ENCODE assay signal across 20 cellular contexts in genomic region chr12:132724506-132725220, GRCh38. TPM values are rescaled to one million over a fixed set of nuclear protein-coding genes. Genes with fewer than 3 reads are reported as not detected.
A peak's percentile ranks its signal among the peaks of the same experiment; 100 is the strongest.
DNase-seq lines count a peak whose midpoint lies in the region; ATAC-seq and TF ChIP-seq lines count a peak whose summit lies in the region.
"Had no signal": no experiment of that assay in that cellular context is flagged by ENCODE, and none has a peak within 500 bp of the region (broad histone marks: within the 10 kb centered on the region; RNA-seq: fewer than 3 reads in every experiment).

No MANE protein-coding gene starts in this region.

- H3K4me3 ChIP-seq in HFF-Myc (replicated peaks; ENCODE audit: low read depth, low read length) (no peak overlapping the region), dorsolateral prefrontal cortex (no peak overlapping the region), osteoblast (ENCODE audit: insufficient read depth, low read length) (no peak overlapping the region)
- H3K4me3 ChIP-seq: colonic mucosa, lower lobe of right lung, prostate gland had no signal

- CTCF ChIA-PET in activated CD8-positive, alpha-beta memory T cell treated with anti-CD3 and anti-CD28 coated beads, Interleukin-2, amount 10 ng/mL, durations not matched to agents 7 days and 5 days (lab: Charles Lee), result no interaction called here

- ATAC-seq in activated CD8-positive, alpha-beta memory T cell treated with anti-CD3 and anti-CD28 coated beads, Interleukin-2, amount 10 ng/mL, durations not matched to agents 7 days and 5 days, result no peak
- ATAC-seq: lower lobe of right lung; naive thymus-derived CD4-positive, alpha-beta T cell; stimulated activated naive CD8-positive, alpha-beta T cell treated with anti-CD3 and anti-CD28 coated beads, Interleukin-15, Interleukin-2, amounts not matched to agents 100 U/mL and 50 U/mL, for 24 hours had no signal

- no peaks in the 10 kb centered on the region for H3K9me3 ChIP-seq in osteoblast (ENCODE audit: low read depth, low read length)
- H3K9me3 ChIP-seq: colonic mucosa, lower lobe of right lung, prostate gland had no signal

- peaks cover 6% of the 10 kb centered on the region for H3K4me1 ChIP-seq in osteoblast (ENCODE audit: insufficient read depth, low read length)
- H3K4me1 ChIP-seq: colonic mucosa, lower lobe of right lung, prostate gland had no signal

- H3K36me3 ChIP-seq in osteoblast (ENCODE audit: insufficient read depth, low read length), result peaks cover 86% of the 10 kb centered on the region
- H3K36me3 ChIP-seq: colonic mucosa had no signal

- H3K27ac ChIP-seq in dorsolateral prefrontal cortex, result peak overlapping the region in 43 of 59 donors; percentile 10 to 86 (median 57)
- H3K27ac ChIP-seq in osteoblast (ENCODE audit: low read depth, low read length), result peak overlapping the region; percentile 67
- H3K27ac ChIP-seq: colonic mucosa, lower lobe of right lung, prostate gland had no signal

- no peak overlapping the region for H3K4me3 Mint-ChIP-seq in activated CD8-positive, alpha-beta memory T cell treated with anti-CD3 and anti-CD28 coated beads, Interleukin-2, amount 10 ng/mL, durations not matched to agents 7 days and 5 days
- H3K4me3 Mint-ChIP-seq: CD4-positive, CD25-positive, alpha-beta regulatory T cell; naive thymus-derived CD4-positive, alpha-beta T cell; T-helper 1 cell treated with Interleukin-12 subunit alpha and Interleukin-12 subunit beta and Interleukin-4 antibody, amounts not matched to agents 30 μg/mL and 1 μg/mL, for 36 hours; type B pancreatic cell had no signal

- H3K27me3 ChIP-seq in dorsolateral prefrontal cortex, result no peaks in the 10 kb centered on the region
- no peaks in the 10 kb centered on the region for H3K27me3 ChIP-seq in osteoblast (ENCODE audit: insufficient read depth, low read length)
- H3K27me3 ChIP-seq: colonic mucosa had no signal

- intact Hi-C loops in dorsolateral prefrontal cortex (cut with DNase I), result no loop called here

- TF ChIP-seq CTCF in HFF-Myc (IDR thresholded peaks at IDR 0.05; ENCODE audit: low read depth, low read length, missing control alignments) (no peak), dorsolateral prefrontal cortex (IDR thresholded peaks at IDR 0.05 in 54 of 56, conservative IDR thresholded peaks at IDR 0.05 in 2 of 56; ENCODE audit: low read depth in 1 of 56, partially characterized antibody in 56 of 56) (no peak), osteoblast (IDR thresholded peaks at IDR 0.05; ENCODE audit: extremely low read depth, low read depth, low read length) (no peak)

- H2AFZ ChIP-seq in osteoblast (ENCODE audit: low read length), result no peak overlapping the region

- peaks cover under 1% of the 10 kb centered on the region for H3K9me3 Mint-ChIP-seq in activated CD8-positive, alpha-beta memory T cell treated with anti-CD3 and anti-CD28 coated beads, Interleukin-2, amount 10 ng/mL, durations not matched to agents 7 days and 5 days (ENCODE audit: low read depth)
- H3K9me3 Mint-ChIP-seq: CD4-positive, CD25-positive, alpha-beta regulatory T cell; naive thymus-derived CD4-positive, alpha-beta T cell; T-helper 1 cell treated with Interleukin-12 subunit alpha and Interleukin-12 subunit beta and Interleukin-4 antibody, amounts not matched to agents 30 μg/mL and 1 μg/mL, for 36 hours; type B pancreatic cell had no signal

- peaks cover 59% of the 10 kb centered on the region for H3K79me2 ChIP-seq in osteoblast (ENCODE audit: insufficient read depth, low read length)

- H3K36me3 Mint-ChIP-seq in activated CD8-positive, alpha-beta memory T cell treated with anti-CD3 and anti-CD28 coated beads, Interleukin-2, amount 10 ng/mL, durations not matched to agents 7 days and 5 days, result peaks cover 68% of the 10 kb centered on the region

- H4K20me1 ChIP-seq in osteoblast (ENCODE audit: insufficient read depth, low read length), result peaks cover 31% of the 10 kb centered on the region

- peak overlapping the region; percentile 4 for H3K27ac Mint-ChIP-seq in activated CD8-positive, alpha-beta memory T cell treated with anti-CD3 and anti-CD28 coated beads, Interleukin-2, amount 10 ng/mL, durations not matched to agents 7 days and 5 days
- H3K27ac Mint-ChIP-seq: CD4-positive, CD25-positive, alpha-beta regulatory T cell; naive thymus-derived CD4-positive, alpha-beta T cell; T-helper 1 cell treated with Interleukin-12 subunit alpha and Interleukin-12 subunit beta and Interleukin-4 antibody, amounts not matched to agents 30 μg/mL and 1 μg/mL, for 36 hours; type B pancreatic cell had no signal

- no peaks in the 10 kb centered on the region for H3K4me1 Mint-ChIP-seq in activated CD8-positive, alpha-beta memory T cell treated with anti-CD3 and anti-CD28 coated beads, Interleukin-2, amount 10 ng/mL, durations not matched to agents 7 days and 5 days

- H3K27me3 Mint-ChIP-seq in activated CD8-positive, alpha-beta memory T cell treated with anti-CD3 and anti-CD28 coated beads, Interleukin-2, amount 10 ng/mL, durations not matched to agents 7 days and 5 days, result no peaks in the 10 kb centered on the region
- H3K27me3 Mint-ChIP-seq: CD4-positive, CD25-positive, alpha-beta regulatory T cell; naive thymus-derived CD4-positive, alpha-beta T cell; type B pancreatic cell had no signal

- H3K4me2 ChIP-seq in osteoblast (ENCODE audit: insufficient read depth, low read length), result no peak overlapping the region

- DNase-seq in activated CD8-positive, alpha-beta memory T cell treated with anti-CD3 and anti-CD28 coated beads, Interleukin-2, amount 10 ng/mL, durations not matched to agents 7 days and 5 days, result no peak
- no peak for DNase-seq in activated CD8-positive, alpha-beta memory T cell treated with anti-CD3 and anti-CD28 coated beads, Interleukin-2, amount 50 U/mL, for 48 hours
- DNase-seq in HFF-Myc (ENCODE audit: extremely low read depth, low read depth), result peak; percentile 27
- peak in 2 of 10 donors; percentile 19 to 27 for DNase-seq in dorsolateral prefrontal cortex
- peak; percentile 61 for DNase-seq in osteoblast (ENCODE audit: insufficient read length, low spot score, missing footprints)
- no peak for DNase-seq in effector CD8-positive, alpha-beta T cell (lab: John Stamatoyannopoulos, UW)
- no peak for DNase-seq in DMS153 treated with DMSO at 0.1 percent for 48 hours (lab: John Stamatoyannopoulos, UW; ENCODE audit: unreplicated experiment)
- no peak for DNase-seq in NCI-H128 (lab: John Stamatoyannopoulos, UW; ENCODE audit: unreplicated experiment)
- DNase-seq: CD4-positive, CD25-positive, alpha-beta regulatory T cell; colonic mucosa; DND-41; lower lobe of right lung; naive thymus-derived CD4-positive, alpha-beta T cell; NCI-H187; NCI-H446 treated with DMSO at 0.1 percent for 48 hours; SHP77; stimulated activated naive CD8-positive, alpha-beta T cell treated with anti-CD3 and anti-CD28 coated beads, Interleukin-15, Interleukin-2, amounts not matched to agents 100 U/mL and 50 U/mL, for 24 hours had no signal

RNA-seq across cellular contexts. Expression of gene PGAM5, which starts 14.0 kb away (rescaled TPM):
- 10 to 100 TPM; 59.6 to 70.1 TPM for total RNA-seq in activated CD8-positive, alpha-beta memory T cell treated with anti-CD3 and anti-CD28 coated beads, Interleukin-2, amount 10 ng/mL, durations not matched to agents 7 days and 5 days
- total RNA-seq in dorsolateral prefrontal cortex, result 10 to 100 TPM; 15.3 to 56.7 (median 36.9) TPM
- 20.9 and 24.6 TPM in 2 replicates for total RNA-seq in osteoblast

RNA-seq across cellular contexts. Expression of gene ANKLE2, which starts 37.0 kb away (rescaled TPM):
- 100 to 1,000 TPM; 105 to 106 TPM for total RNA-seq in activated CD8-positive, alpha-beta memory T cell treated with anti-CD3 and anti-CD28 coated beads, Interleukin-2, amount 10 ng/mL, durations not matched to agents 7 days and 5 days
- total RNA-seq in dorsolateral prefrontal cortex (10 to 100 TPM; 35.7 to 67.9 (median 47.9) TPM), osteoblast (79.9 and 86.1 TPM in 2 replicates)

RNA-seq across cellular contexts. Expression of gene PXMP2, which starts 37.3 kb away (rescaled TPM):
- total RNA-seq in activated CD8-positive, alpha-beta memory T cell treated with anti-CD3 and anti-CD28 coated beads, Interleukin-2, amount 10 ng/mL, durations not matched to agents 7 days and 5 days, result 10 to 100 TPM; 23.3 to 26.0 TPM
- total RNA-seq in dorsolateral prefrontal cortex (10 to 100 TPM; 10.1 to 33.5 (median 19.5) TPM), osteoblast (10.1 and 10.6 TPM in 2 replicates)

RNA-seq across cellular contexts. Expression of gene POLE, which starts 37.5 kb away (rescaled TPM):
- total RNA-seq in activated CD8-positive, alpha-beta memory T cell treated with anti-CD3 and anti-CD28 coated beads, Interleukin-2, amount 10 ng/mL, durations not matched to agents 7 days and 5 days, result 100 to 1,000 TPM; 170 to 221 TPM
- total RNA-seq in dorsolateral prefrontal cortex (10 to 100 TPM; 13.3 to 75.6 (median 33.4) TPM), osteoblast (15.2 and 22.1 TPM in 2 replicates)

Comparison
In these comparisons a context has a peak if more than half of its experiments do, and no peak if none do; other contexts are left out.
1. DNase-seq: peak in HFF-Myc (single experiment) and osteoblast (single experiment); none in activated CD8-positive, alpha-beta memory T cell treated with anti-CD3 and anti-CD28 coated beads, Interleukin-2, amount 10 ng/mL, durations not matched to agents 7 days and 5 days (single experiment), activated CD8-positive, alpha-beta memory T cell treated with anti-CD3 and anti-CD28 coated beads, Interleukin-2, amount 50 U/mL, for 48 hours (single experiment), effector CD8-positive, alpha-beta T cell (single experiment), DMS153 treated with DMSO at 0.1 percent for 48 hours (single experiment) and NCI-H128 (single experiment).